In the genomic region with DNA sequence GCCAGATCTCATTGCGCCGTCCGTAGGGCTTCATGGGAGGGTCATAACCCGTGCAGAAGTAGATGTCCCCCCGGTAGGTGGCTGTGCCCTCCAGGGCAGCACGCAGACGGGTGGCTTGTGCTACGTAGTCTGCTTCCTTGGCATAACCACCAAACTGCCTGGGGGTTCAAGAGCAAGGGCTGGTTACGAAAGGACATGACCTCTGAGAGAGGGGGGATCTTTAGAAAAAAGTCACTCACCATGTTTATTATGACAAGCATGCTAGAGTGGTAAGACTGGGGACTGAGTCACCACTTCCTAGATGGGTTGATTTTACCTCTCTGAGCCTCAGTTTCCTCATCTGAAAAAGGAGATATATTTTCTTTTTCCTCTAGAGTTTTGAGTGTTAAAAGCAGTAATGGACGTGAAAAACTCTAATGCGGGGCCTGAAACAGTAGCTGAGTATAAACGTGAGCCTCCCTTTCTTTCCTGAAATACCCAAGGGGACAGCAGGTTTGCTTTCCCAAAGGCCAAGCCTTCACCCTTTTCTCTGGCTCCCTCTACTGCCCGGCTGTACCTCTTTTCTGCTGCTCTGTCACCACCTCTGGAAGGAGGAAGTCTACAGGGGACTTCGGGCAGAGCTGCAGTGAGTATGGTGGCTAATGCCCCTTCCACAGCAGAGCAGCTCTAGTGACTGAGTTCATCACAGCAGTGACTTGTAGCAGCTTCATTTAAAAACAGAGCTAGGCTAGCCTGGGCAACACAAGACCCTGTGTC, we compare ENCODE assay signal across 8 cellular contexts. TPM values are rescaled to one million over a fixed set of nuclear protein-coding genes. Genes with fewer than 3 reads are reported as not detected.
A peak's percentile ranks its signal among the peaks of the same experiment; 100 is the strongest.
DNase-seq lines count a peak whose midpoint lies in the region; ATAC-seq and TF ChIP-seq lines count a peak whose summit lies in the region.

No MANE protein-coding gene starts in this region.

- ATAC-seq in left lobe of liver (peak; percentile 68), HG03354 (IDR thresholded peaks at IDR 0.05; ENCODE audit: poor library complexity, severe bottlenecking, unreplicated experiment) (no peak), GM21619 (IDR thresholded peaks at IDR 0.05; ENCODE audit: unreplicated experiment) (no peak)

- H3K36me3 ChIP-seq in DOHH2 (ENCODE audit: control insufficient read depth, low read length) = no peaks in the 10 kb centered on the region

- no peaks in the 10 kb centered on the region for H3F3A ChIP-seq in DOHH2 (ENCODE audit: control insufficient read depth, insufficient read depth)

- H3K4me1 ChIP-seq in DOHH2 (ENCODE audit: control insufficient read depth, low read length) = no peaks in the 10 kb centered on the region

- no peaks in the 10 kb centered on the region for H3K79me2 ChIP-seq in DOHH2 (ENCODE audit: control insufficient read depth, low read length)

- TF ChIP-seq CTCF in DOHH2 (IDR thresholded peaks at IDR 0.05; ENCODE audit: low read depth, low read length, poor library complexity, severe bottlenecking) (peak; percentile 28), glutamatergic neuron (IDR thresholded peaks at IDR 0.05; ENCODE audit: partially characterized antibody, unreplicated experiment) (no peak)

- H3K27me3 Mint-ChIP-seq in glutamatergic neuron (ENCODE audit: unreplicated experiment) = peaks cover 1% of the 10 kb centered on the region

- no peaks in the 10 kb centered on the region for H3K9me2 ChIP-seq in DOHH2 (replicated peaks; ENCODE audit: control insufficient read depth, low read length)

- no peaks in the 10 kb centered on the region for H3K4me1 Mint-ChIP-seq in glutamatergic neuron (ENCODE audit: low read depth, unreplicated experiment)

- no peak overlapping the region for H3K27ac Mint-ChIP-seq in glutamatergic neuron (ENCODE audit: unreplicated experiment)

- no peak overlapping the region for H3K27ac ChIP-seq in DOHH2 (ENCODE audit: low read depth, low read length)

- H3K27me3 ChIP-seq in DOHH2 (ENCODE audit: control insufficient read depth, low read length) = 0 out of 2 replicates have a peak, but pooled peaks cover 3% of the 10 kb centered on the region

- DNase-seq in Kasumi-1 (lab: John Stamatoyannopoulos, UW) = peak; percentile 53 to 59
- peak; percentile 65 for DNase-seq in astrocyte of the hippocampus (ENCODE audit: low read depth, low spot score)
- DNase-seq in left lobe of liver (ENCODE audit: low spot score) = no peak
- DNase-seq in stimulated activated CD4-positive, alpha-beta T cell treated with anti-CD3 and anti-CD28 coated beads, Interleukin-15, amount 100 ng/mL, for 24 hours = no peak
- no peak for DNase-seq in glutamatergic neuron

- H3K4me3 Mint-ChIP-seq in glutamatergic neuron (ENCODE audit: unreplicated experiment) = no peak overlapping the region

- no peaks in the 10 kb centered on the region for H4K20me1 ChIP-seq in DOHH2 (ENCODE audit: control insufficient read depth, insufficient read depth, low read depth, low read length)

- H3K9me3 ChIP-seq in DOHH2 (ENCODE audit: control insufficient read depth, insufficient read depth, low read length) = no peaks in the 10 kb centered on the region

- H3K9me3 Mint-ChIP-seq in glutamatergic neuron (ENCODE audit: unreplicated experiment) = peaks cover 6% of the 10 kb centered on the region

- H3K4me3 ChIP-seq in DOHH2 (ENCODE audit: low read length) = no peak overlapping the region

- H3K36me3 Mint-ChIP-seq in glutamatergic neuron (ENCODE audit: unreplicated experiment) = peaks cover 16% of the 10 kb centered on the region

- no peak overlapping the region for H3K4me2 ChIP-seq in DOHH2 (ENCODE audit: low read length)

RNA-seq across cellular contexts. Expression of a gene that starts 23.5 kb away (rescaled TPM):
- total RNA-seq in left lobe of liver = not detected
- total RNA-seq in glutamatergic neuron (ENCODE audit: unreplicated experiment) = not detected

RNA-seq across cellular contexts. Expression of a gene that starts 24.6 kb away (rescaled TPM):
- total RNA-seq in left lobe of liver = 86.6 TPM
- 3.0 TPM for total RNA-seq in glutamatergic neuron (ENCODE audit: unreplicated experiment)

Comparison
In these comparisons a context has a peak if more than half of its experiments do, and no peak if none do; other contexts are left out.
1. DNase-seq: peak in Kasumi-1 (2 of 2) and astrocyte of the hippocampus (single experiment); none in left lobe of liver (single experiment), stimulated activated CD4-positive, alpha-beta T cell treated with anti-CD3 and anti-CD28 coated beads, Interleukin-15, amount 100 ng/mL, for 24 hours (single experiment) and glutamatergic neuron (single experiment).
2. RNA of a gene that starts 24.6 kb away (total RNA-seq): 86.6 TPM in left lobe of liver (single experiment); 3.0 TPM in glutamatergic neuron (single experiment); every median in the first group is over 10 times any median in the second.